Comparison of ENCODE assay signal across 8 cellular contexts in genomic region chr3:193240436-193240849, GRCh38. TPM values are rescaled to one million over a fixed set of nuclear protein-coding genes. Genes with fewer than 3 reads are reported as not detected.
DNase-seq lines count a peak whose midpoint lies in the region; ATAC-seq and TF ChIP-seq lines count a peak whose summit lies in the region.

No MANE protein-coding gene starts in this region.

- H3K36me3 ChIP-seq in iPS-15b (ENCODE audit: control insufficient read depth, insufficient read depth, low read length) (no peaks in the 10 kb centered on the region), stomach (no peaks in the 10 kb centered on the region)
- H3K36me3 ChIP-seq in CD8-positive, alpha-beta memory T cell (ENCODE audit: insufficient read depth, low read length) = no peaks in the 10 kb centered on the region

- H3K9me3 Mint-ChIP-seq in CD8-positive, alpha-beta memory T cell = peaks cover 0 to 3% (median 2%) of the 10 kb centered on the region in 5 donors

- H3K27ac Mint-ChIP-seq in CD8-positive, alpha-beta memory T cell = no peak overlapping the region

- H3K4me1 Mint-ChIP-seq in CD8-positive, alpha-beta memory T cell = peaks cover 0 to 2% (median 0%) of the 10 kb centered on the region in 3 donors

- no peak overlapping the region for H3K9ac ChIP-seq in iPS-15b (ENCODE audit: low read depth, low read length)

- WGBS in stomach, 5 donors = 0 to 5% (median 3%) methylated on average over 6 to 9 of the region's 9 CpGs

- H3K9me3 ChIP-seq in iPS-15b (ENCODE audit: control insufficient read depth, insufficient read depth, low read length) (no peaks in the 10 kb centered on the region), stomach (no peaks in the 10 kb centered on the region)
- no peaks in the 10 kb centered on the region for H3K9me3 ChIP-seq in CD8-positive, alpha-beta memory T cell (ENCODE audit: low read length)

- CTCF ChIA-PET in CD8-positive, alpha-beta memory T cell (lab: Charles Lee) = no interaction called here

- H3K27me3 ChIP-seq in iPS-15b (ENCODE audit: control insufficient read depth, insufficient read depth, low read length) (peaks cover 17% of the 10 kb centered on the region), stomach (peaks cover 0 to 23% (median 9%) of the 10 kb centered on the region in 3 donors)
- H3K27me3 ChIP-seq in CD8-positive, alpha-beta memory T cell (ENCODE audit: insufficient read depth, low read length, poor library complexity, severe bottlenecking) = no peaks in the 10 kb centered on the region

- POLR2A ChIA-PET in CD8-positive, alpha-beta memory T cell (lab: Charles Lee) = no interaction called here

- TF ChIP-seq POLR2A in stomach (IDR thresholded peaks at IDR 0.05) = no peak

- H3K27ac ChIP-seq in stomach = peak overlapping the region in 2 of 5 donors; percentile 79 to 83
- H3K27ac ChIP-seq in CD8-positive, alpha-beta memory T cell (ENCODE audit: low read depth, low read length) = no peak overlapping the region

- no peak for TF ChIP-seq EP300 in stomach (IDR thresholded peaks at IDR 0.05)

- ATAC-seq in left lobe of liver = no peak

- no peaks in the 10 kb centered on the region for H3K4me1 ChIP-seq in iPS-15b (ENCODE audit: control insufficient read depth, insufficient read depth, low read length)
- peaks cover 5 to 16% (median 14%) of the 10 kb centered on the region in 4 donors for H3K4me1 ChIP-seq in stomach
- no peaks in the 10 kb centered on the region for H3K4me1 ChIP-seq in CD8-positive, alpha-beta memory T cell (ENCODE audit: insufficient read depth, low read length)

- H3K4me3 ChIP-seq in iPS-15b (ENCODE audit: low read depth, low read length) (peak overlapping the region; percentile 66), stomach (peak overlapping the region; percentile 45 to 58 (median 55))
- H3K4me3 ChIP-seq in CD8-positive, alpha-beta memory T cell (ENCODE audit: low read length) = no peak overlapping the region

- TF ChIP-seq CTCF in stomach (IDR thresholded peaks at IDR 0.05) = no peak

- H3K4me3 Mint-ChIP-seq in CD8-positive, alpha-beta memory T cell = no peak overlapping the region

- H3K27me3 Mint-ChIP-seq in CD8-positive, alpha-beta memory T cell = peaks cover 8 to 43% of the 10 kb centered on the region in 2 donors

- DNase-seq in NCI-H2081 (lab: John Stamatoyannopoulos, UW) (peak; percentile 38 to 70), NCI-H2081 treated with DMSO at 0.1 percent for 48 hours (lab: John Stamatoyannopoulos, UW) (no peak), amniotic epithelial cell (ENCODE audit: low read depth) (peak; percentile 7), stomach (no peak), NCI-H1694 (lab: John Stamatoyannopoulos, UW) (no peak), left lobe of liver (ENCODE audit: low spot score) (no peak)
- DNase-seq in CD8-positive, alpha-beta memory T cell = no peak

- intact Hi-C loops in stomach (cut with DNase I; ENCODE audit: low total_unique reads) = no loop called here

- no peaks in the 10 kb centered on the region for H3K36me3 Mint-ChIP-seq in CD8-positive, alpha-beta memory T cell

RNA-seq across cellular contexts. Expression of gene PLAAT1, which starts 0.6 kb away (rescaled TPM):
- 1 to 10 TPM in 1 of 5 donors, not detected in 4; 5.8 TPM for total RNA-seq in stomach
- polyA plus RNA-seq in stomach = 1 to 10 TPM in 1 of 3 donors, under 1 TPM in 1, not detected in 1; 1.00 to 1.6 TPM
- total RNA-seq in CD8-positive, alpha-beta memory T cell = not detected
- polyA plus RNA-seq in CD8-positive, alpha-beta memory T cell = not detected
- not detected for total RNA-seq in left lobe of liver

Comparison
In these comparisons a context has a peak if more than half of its experiments do, and no peak if none do; other contexts are left out.
1. DNase-seq: peak in NCI-H2081 (2 of 2) and amniotic epithelial cell (single experiment); none in NCI-H2081 treated with DMSO at 0.1 percent for 48 hours (single experiment), stomach (single experiment), CD8-positive, alpha-beta memory T cell (0 of 5), NCI-H1694 (single experiment) and left lobe of liver (single experiment).